In genomic region chr20:59748555-59749292, GRCh38 we compare ENCODE assay signal across 1 cellular context.
TF ChIP-seq lines count a peak whose summit lies in the region.

No MANE protein-coding gene starts in this region.

TF ChIP-seq in GM23338, 12 proteins besides CTCF, POLR2A, EP300 and RAD21 (continued from another document):
- TF ChIP-seq, protein P1, sequence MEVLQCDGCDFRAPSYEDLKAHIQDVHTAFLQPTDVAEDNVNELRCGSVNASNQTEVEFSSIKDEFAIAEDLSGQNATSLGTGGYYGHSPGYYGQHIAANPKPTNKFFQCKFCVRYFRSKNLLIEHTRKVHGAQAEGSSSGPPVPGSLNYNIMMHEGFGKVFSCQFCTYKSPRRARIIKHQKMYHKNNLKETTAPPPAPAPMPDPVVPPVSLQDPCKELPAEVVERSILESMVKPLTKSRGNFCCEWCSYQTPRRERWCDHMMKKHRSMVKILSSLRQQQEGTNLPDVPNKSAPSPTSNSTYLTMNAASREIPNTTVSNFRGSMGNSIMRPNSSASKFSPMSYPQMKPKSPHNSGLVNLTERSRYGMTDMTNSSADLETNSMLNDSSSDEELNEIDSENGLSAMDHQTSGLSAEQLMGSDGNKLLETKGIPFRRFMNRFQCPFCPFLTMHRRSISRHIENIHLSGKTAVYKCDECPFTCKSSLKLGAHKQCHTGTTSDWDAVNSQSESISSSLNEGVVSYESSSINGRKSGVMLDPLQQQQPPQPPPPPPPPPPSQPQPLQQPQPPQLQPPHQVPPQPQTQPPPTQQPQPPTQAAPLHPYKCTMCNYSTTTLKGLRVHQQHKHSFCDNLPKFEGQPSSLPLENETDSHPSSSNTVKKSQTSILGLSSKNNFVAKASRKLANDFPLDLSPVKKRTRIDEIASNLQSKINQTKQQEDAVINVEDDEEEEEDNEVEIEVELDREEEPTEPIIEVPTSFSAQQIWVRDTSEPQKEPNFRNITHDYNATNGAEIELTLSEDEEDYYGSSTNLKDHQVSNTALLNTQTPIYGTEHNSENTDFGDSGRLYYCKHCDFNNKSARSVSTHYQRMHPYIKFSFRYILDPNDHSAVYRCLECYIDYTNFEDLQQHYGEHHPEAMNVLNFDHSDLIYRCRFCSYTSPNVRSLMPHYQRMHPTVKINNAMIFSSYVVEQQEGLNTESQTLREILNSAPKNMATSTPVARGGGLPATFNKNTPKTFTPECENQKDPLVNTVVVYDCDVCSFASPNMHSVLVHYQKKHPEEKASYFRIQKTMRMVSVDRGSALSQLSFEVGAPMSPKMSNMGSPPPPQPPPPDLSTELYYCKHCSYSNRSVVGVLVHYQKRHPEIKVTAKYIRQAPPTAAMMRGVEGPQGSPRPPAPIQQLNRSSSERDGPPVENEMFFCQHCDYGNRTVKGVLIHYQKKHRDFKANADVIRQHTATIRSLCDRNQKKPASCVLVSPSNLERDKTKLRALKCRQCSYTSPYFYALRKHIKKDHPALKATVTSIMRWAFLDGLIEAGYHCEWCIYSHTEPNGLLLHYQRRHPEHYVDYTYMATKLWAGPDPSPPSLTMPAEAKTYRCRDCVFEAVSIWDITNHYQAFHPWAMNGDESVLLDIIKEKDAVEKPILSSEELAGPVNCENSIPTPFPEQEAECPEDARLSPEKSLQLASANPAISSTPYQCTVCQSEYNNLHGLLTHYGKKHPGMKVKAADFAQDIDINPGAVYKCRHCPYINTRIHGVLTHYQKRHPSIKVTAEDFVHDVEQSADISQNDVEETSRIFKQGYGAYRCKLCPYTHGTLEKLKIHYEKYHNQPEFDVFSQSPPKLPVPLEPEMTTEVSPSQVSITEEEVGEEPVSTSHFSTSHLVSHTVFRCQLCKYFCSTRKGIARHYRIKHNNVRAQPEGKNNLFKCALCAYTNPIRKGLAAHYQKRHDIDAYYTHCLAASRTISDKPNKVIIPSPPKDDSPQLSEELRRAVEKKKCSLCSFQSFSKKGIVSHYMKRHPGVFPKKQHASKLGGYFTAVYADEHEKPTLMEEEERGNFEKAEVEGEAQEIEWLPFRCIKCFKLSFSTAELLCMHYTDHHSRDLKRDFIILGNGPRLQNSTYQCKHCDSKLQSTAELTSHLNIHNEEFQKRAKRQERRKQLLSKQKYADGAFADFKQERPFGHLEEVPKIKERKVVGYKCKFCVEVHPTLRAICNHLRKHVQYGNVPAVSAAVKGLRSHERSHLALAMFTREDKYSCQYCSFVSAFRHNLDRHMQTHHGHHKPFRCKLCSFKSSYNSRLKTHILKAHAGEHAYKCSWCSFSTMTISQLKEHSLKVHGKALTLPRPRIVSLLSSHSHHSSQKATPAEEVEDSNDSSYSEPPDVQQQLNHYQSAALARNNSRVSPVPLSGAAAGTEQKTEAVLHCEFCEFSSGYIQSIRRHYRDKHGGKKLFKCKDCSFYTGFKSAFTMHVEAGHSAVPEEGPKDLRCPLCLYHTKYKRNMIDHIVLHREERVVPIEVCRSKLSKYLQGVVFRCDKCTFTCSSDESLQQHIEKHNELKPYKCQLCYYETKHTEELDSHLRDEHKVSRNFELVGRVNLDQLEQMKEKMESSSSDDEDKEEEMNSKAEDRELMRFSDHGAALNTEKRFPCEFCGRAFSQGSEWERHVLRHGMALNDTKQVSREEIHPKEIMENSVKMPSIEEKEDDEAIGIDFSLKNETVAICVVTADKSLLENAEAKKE (CRISPR knock-in tag; IDR thresholded peaks at IDR 0.05): no peak
- TF ChIP-seq EZH2 (IDR thresholded peaks at IDR 0.05; ENCODE audit: low read depth, unreplicated experiment) (no peak), JUNB (IDR thresholded peaks at IDR 0.05; ENCODE audit: unreplicated experiment) (no peak), POLR2AphosphoS5 (IDR thresholded peaks at IDR 0.05; ENCODE audit: low read depth) (no peak), NANOG (IDR thresholded peaks at IDR 0.05; ENCODE audit: borderline replicate concordance) (no peak), CREB1 (CRISPR knock-in tag; IDR thresholded peaks at IDR 0.05; ENCODE audit: low read depth) (no peak)
- TF ChIP-seq, protein P2, sequence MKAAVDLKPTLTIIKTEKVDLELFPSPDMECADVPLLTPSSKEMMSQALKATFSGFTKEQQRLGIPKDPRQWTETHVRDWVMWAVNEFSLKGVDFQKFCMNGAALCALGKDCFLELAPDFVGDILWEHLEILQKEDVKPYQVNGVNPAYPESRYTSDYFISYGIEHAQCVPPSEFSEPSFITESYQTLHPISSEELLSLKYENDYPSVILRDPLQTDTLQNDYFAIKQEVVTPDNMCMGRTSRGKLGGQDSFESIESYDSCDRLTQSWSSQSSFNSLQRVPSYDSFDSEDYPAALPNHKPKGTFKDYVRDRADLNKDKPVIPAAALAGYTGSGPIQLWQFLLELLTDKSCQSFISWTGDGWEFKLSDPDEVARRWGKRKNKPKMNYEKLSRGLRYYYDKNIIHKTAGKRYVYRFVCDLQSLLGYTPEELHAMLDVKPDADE (IDR thresholded peaks at IDR 0.05): no peak
